In genomic region chr3:23202921-23203650, GRCh38 we compare ENCODE assay signal across 1 cellular context.
TF ChIP-seq lines count a peak whose summit lies in the region.

UBE2E2 (plus strand) TSS chr3:23203327.

TF ChIP-seq in K562, 482 proteins besides CTCF, POLR2A, EP300 and RAD21 (continued from another document):
- TF ChIP-seq USF1 (CRISPR knock-in tag; IDR thresholded peaks at IDR 0.05) = no peak
- TF ChIP-seq SNIP1 (IDR thresholded peaks at IDR 0.05; ENCODE audit: low read depth) = no peak
- TF ChIP-seq ELK3 (CRISPR knock-in tag; IDR thresholded peaks at IDR 0.05) = no peak
- TF ChIP-seq ZBTB5 (IDR thresholded peaks at IDR 0.05) = no peak
- TF ChIP-seq MLX (CRISPR knock-in tag; conservative IDR thresholded peaks at IDR 0.05) = no peak
- TF ChIP-seq ATF1 (CRISPR knock-in tag; IDR thresholded peaks at IDR 0.05) = no peak
- TF ChIP-seq ATF1 (tag; IDR thresholded peaks at IDR 0.05) = peak; percentile 24; the same call in 1 of the 2 replicates
- peak; percentile 69 for TF ChIP-seq RBFOX2 (IDR thresholded peaks at IDR 0.05; ENCODE audit: low read depth, low read length)
- peak; percentile 90 for TF ChIP-seq ZNF589 (CRISPR knock-in tag; IDR thresholded peaks at IDR 0.05; ENCODE audit: low read depth)
- no peak for TF ChIP-seq SIRT6 (IDR thresholded peaks at IDR 0.05; ENCODE audit: low read depth, low read length)
- TF ChIP-seq ARID2 (IDR thresholded peaks at IDR 0.05) = no peak
- TF ChIP-seq CBFB (CRISPR knock-in tag; IDR thresholded peaks at IDR 0.05) = no peak
- TF ChIP-seq CHD1 (IDR thresholded peaks at IDR 0.05; ENCODE audit: low read length) = no peak
- no peak for TF ChIP-seq ERF (CRISPR knock-in tag; IDR thresholded peaks at IDR 0.05)
- no peak for TF ChIP-seq FOXA3 (CRISPR knock-in tag; conservative IDR thresholded peaks at IDR 0.05 in 1 of 2, IDR thresholded peaks at IDR 0.05 in 1 of 2)
- no peak for TF ChIP-seq TEAD2 (tag; IDR thresholded peaks at IDR 0.05)
- no peak for TF ChIP-seq GATA2 (CRISPR knock-in tag; IDR thresholded peaks at IDR 0.05)
- TF ChIP-seq EZH2 (IDR thresholded peaks at IDR 0.05; ENCODE audit: borderline replicate concordance, low read depth, low read length) = no peak
- peak; percentile 29; the same call in 1 of the 2 replicates for TF ChIP-seq ATF2 (CRISPR knock-in tag; IDR thresholded peaks at IDR 0.05)
- TF ChIP-seq ZNF77 (CRISPR knock-in tag; IDR thresholded peaks at IDR 0.05) = no peak
- TF ChIP-seq HDAC6 (IDR thresholded peaks at IDR 0.05; ENCODE audit: low read depth, low read length) = no peak
- peak; percentile 73 for TF ChIP-seq CHD2 (IDR thresholded peaks at IDR 0.05; ENCODE audit: low read depth, low read length)
- no peak for TF ChIP-seq MCM7 (IDR thresholded peaks at IDR 0.05)
- peak; percentile 90 for TF ChIP-seq ZNF644 (tag; IDR thresholded peaks at IDR 0.05; ENCODE audit: low read depth)
- no peak for TF ChIP-seq ZBTB43 (CRISPR knock-in tag; IDR thresholded peaks at IDR 0.05)
- no peak for TF ChIP-seq SETDB1 (IDR thresholded peaks at IDR 0.05; ENCODE audit: low read length)
- no peak for TF ChIP-seq ZC3H8 (IDR thresholded peaks at IDR 0.05)
- peak; percentile 24; the same call in 1 of the 2 replicates for TF ChIP-seq L3MBTL2 (IDR thresholded peaks at IDR 0.05)
- no peak for TF ChIP-seq BCL6 (CRISPR knock-in tag; IDR thresholded peaks at IDR 0.05)
- no peak for TF ChIP-seq ZFX (CRISPR knock-in tag; IDR thresholded peaks at IDR 0.05)
- peak; percentile 83 for TF ChIP-seq NCOA6 (IDR thresholded peaks at IDR 0.05)
- TF ChIP-seq RB1 (IDR thresholded peaks at IDR 0.05; ENCODE audit: low read depth) = peak; percentile 79; the same call in 1 of the 2 replicates
- TF ChIP-seq ELF1 (tag; IDR thresholded peaks at IDR 0.05) = no peak
- no peak for TF ChIP-seq TEAD1 (CRISPR knock-in tag; IDR thresholded peaks at IDR 0.05)
- TF ChIP-seq CREBBP (IDR thresholded peaks at IDR 0.05; ENCODE audit: low read depth, low read length) = no peak
- no peak for TF ChIP-seq SREBF1 (IDR thresholded peaks at IDR 0.05; ENCODE audit: borderline replicate concordance, low read depth, low read length)
- TF ChIP-seq NCOA1 (IDR thresholded peaks at IDR 0.05; ENCODE audit: low read depth) = no peak
- no peak for TF ChIP-seq ZNF717 (CRISPR knock-in tag; IDR thresholded peaks at IDR 0.05)
- no peak for TF ChIP-seq NR2C2 (CRISPR knock-in tag; IDR thresholded peaks at IDR 0.05)
- no peak for TF ChIP-seq NR2C2 (tag; IDR thresholded peaks at IDR 0.05)
- TF ChIP-seq ZNF740 (CRISPR knock-in tag; IDR thresholded peaks at IDR 0.05) = no peak
- peak in 1 of 2 experiments; percentile 52; a peak in 1 of 4 replicates for TF ChIP-seq ZNF740 (tag; IDR thresholded peaks at IDR 0.05)
- peak; percentile 88 for TF ChIP-seq ZNF263 (CRISPR knock-in tag; IDR thresholded peaks at IDR 0.05; ENCODE audit: borderline replicate concordance)
- TF ChIP-seq TRIM25 (IDR thresholded peaks at IDR 0.05; ENCODE audit: borderline replicate concordance) = no peak
- no peak for TF ChIP-seq E2F5 (CRISPR knock-in tag; IDR thresholded peaks at IDR 0.05)
- TF ChIP-seq ADNP (tag; IDR thresholded peaks at IDR 0.05) = no peak
- TF ChIP-seq JUNB (CRISPR knock-in tag; conservative IDR thresholded peaks at IDR 0.05) = no peak
- no peak for TF ChIP-seq GTF2F1 (IDR thresholded peaks at IDR 0.05; ENCODE audit: low read depth, low read length)
- TF ChIP-seq DEAF1 (CRISPR knock-in tag; IDR thresholded peaks at IDR 0.05) = no peak
- no peak for TF ChIP-seq KAT8 (IDR thresholded peaks at IDR 0.05; ENCODE audit: low read depth)
- TF ChIP-seq ELF2 (CRISPR knock-in tag; IDR thresholded peaks at IDR 0.05) = no peak
- TF ChIP-seq ZNF24 (IDR thresholded peaks at IDR 0.05) = no peak
- TF ChIP-seq THAP12 (CRISPR knock-in tag; IDR thresholded peaks at IDR 0.05) = no peak
- no peak for TF ChIP-seq MIER1 (IDR thresholded peaks at IDR 0.05; ENCODE audit: low read depth)
